Comparison of ENCODE assay signal across 11 cellular contexts in the genomic region with DNA sequence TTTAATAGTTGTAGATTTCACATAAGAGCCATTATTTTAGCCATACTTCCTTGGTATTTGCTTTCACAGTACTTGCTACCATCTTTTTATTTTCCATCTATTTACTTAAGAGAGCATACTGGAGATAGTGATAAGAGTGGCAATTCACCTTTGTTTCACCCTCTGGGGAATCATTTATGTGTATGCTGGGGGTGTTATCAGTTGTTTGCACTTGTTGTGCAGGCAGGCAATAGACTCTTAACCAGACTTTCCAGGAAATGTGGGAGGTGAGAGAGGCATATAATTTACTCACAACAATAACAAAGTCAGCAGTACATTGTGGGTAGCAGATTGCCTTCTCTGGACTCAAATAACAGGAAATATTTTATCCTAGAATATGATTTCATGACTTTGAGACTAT.
"Had no signal": no experiment of that assay in that cellular context is flagged by ENCODE, and none has a peak within 500 bp of the region (broad histone marks: within the 10 kb centered on the region; RNA-seq: fewer than 3 reads in every experiment).

No MANE protein-coding gene starts in this region.

- H3K4me3 ChIP-seq: gastrocnemius medialis, heart right ventricle, lung, ovary had no signal

- H3K36me3 ChIP-seq: gastrocnemius medialis, heart right ventricle, ovary, WERI-Rb-1 had no signal

- H3K27me3 ChIP-seq: gastrocnemius medialis, heart right ventricle, ovary had no signal

- H3K9me3 ChIP-seq: gastrocnemius medialis, ovary had no signal

- ATAC-seq: gastrocnemius medialis, heart right ventricle, sciatic nerve had no signal

- DNase-seq: activated CD4-positive, alpha-beta T cell treated with anti-CD3 and anti-CD28 coated beads, Interleukin-2, amount 50 U/mL, for 48 hours; activated naive CD4-positive, alpha-beta T cell treated with anti-CD3 and anti-CD28 coated beads, Interleukin-2, amount 10 ng/mL, durations not matched to agents 7 days and 5 days; activated T-cell treated with anti-CD3 and anti-CD28 coated beads, Interleukin-2, amount 50 U/mL, for 1 hour; gastrocnemius medialis; heart right ventricle; islet precursor cell; ovary; T-helper 9 cell; WERI-Rb-1 had no signal

- H3K27ac ChIP-seq: gastrocnemius medialis, heart right ventricle, ovary, WERI-Rb-1 had no signal
